8 cellular contexts compared by ENCODE assay signal in genomic region chr19:16382775-16383543, GRCh38. TPM values are rescaled to one million over a fixed set of nuclear protein-coding genes. Genes with fewer than 3 reads are reported as not detected.
A peak's percentile ranks its signal among the peaks of the same experiment; 100 is the strongest.
DNase-seq lines count a peak whose midpoint lies in the region; ATAC-seq and TF ChIP-seq lines count a peak whose summit lies in the region.

No MANE protein-coding gene starts in this region.

- H3K9me3 Mint-ChIP-seq in CD4-positive, CD25-positive, alpha-beta regulatory T cell = no peaks in the 10 kb centered on the region
- no peaks in the 10 kb centered on the region for H3K9me3 Mint-ChIP-seq in activated T-helper 17 cell treated with anti-CD3 and anti-CD28 coated beads, Interleukin-2, amount 50 U/mL, for 72 hours
- no peaks in the 10 kb centered on the region for H3K9me3 Mint-ChIP-seq in natural killer cell treated with Interleukin-12 subunit alpha and Interleukin-12 subunit beta and Interleukin-15 and Interleukin-18, amount 100 ng/mL, for 72 hours

- H3K4me1 ChIP-seq in CD4-positive, CD25-positive, alpha-beta regulatory T cell (ENCODE audit: control insufficient read depth, insufficient read depth, low read length, poor library complexity, severe bottlenecking) = peaks cover 53% of the 10 kb centered on the region

- H3K27me3 Mint-ChIP-seq in CD4-positive, CD25-positive, alpha-beta regulatory T cell = no peaks in the 10 kb centered on the region
- no peaks in the 10 kb centered on the region for H3K27me3 Mint-ChIP-seq in activated T-helper 17 cell treated with anti-CD3 and anti-CD28 coated beads, Interleukin-2, amount 50 U/mL, for 72 hours
- H3K27me3 Mint-ChIP-seq in natural killer cell treated with Interleukin-12 subunit alpha and Interleukin-12 subunit beta and Interleukin-15 and Interleukin-18, amount 100 ng/mL, for 72 hours = no peaks in the 10 kb centered on the region

- H3K36me3 ChIP-seq in CD4-positive, CD25-positive, alpha-beta regulatory T cell (ENCODE audit: control insufficient read depth, insufficient read depth, low read length) = peaks cover 23% of the 10 kb centered on the region

- TF ChIP-seq CTCF in fibroblast of pulmonary artery (IDR thresholded peaks at IDR 0.05; ENCODE audit: low read length, missing control alignments) = peak; percentile 80

- no peaks in the 10 kb centered on the region for H3K27me3 ChIP-seq in CD4-positive, CD25-positive, alpha-beta regulatory T cell (ENCODE audit: control insufficient read depth, insufficient read depth, low read length)

- peak overlapping the region; percentile 75 for H3K27ac ChIP-seq in CD4-positive, CD25-positive, alpha-beta regulatory T cell (ENCODE audit: insufficient read depth, low read length, poor library complexity, severe bottlenecking)

- H3K27ac Mint-ChIP-seq in CD4-positive, CD25-positive, alpha-beta regulatory T cell = peak overlapping the region; percentile 76 to 93 (median 92)
- no peak overlapping the region for H3K27ac Mint-ChIP-seq in activated T-helper 17 cell treated with anti-CD3 and anti-CD28 coated beads, Interleukin-2, amount 50 U/mL, for 72 hours
- H3K27ac Mint-ChIP-seq in natural killer cell treated with Interleukin-12 subunit alpha and Interleukin-12 subunit beta and Interleukin-15 and Interleukin-18, amount 100 ng/mL, for 72 hours = peak overlapping the region in 1 of 2 donors; percentile 8

- H3K4me1 Mint-ChIP-seq in CD4-positive, CD25-positive, alpha-beta regulatory T cell = peaks cover 15 to 83% (median 42%) of the 10 kb centered on the region in 4 donors
- peaks cover 14% of the 10 kb centered on the region for H3K4me1 Mint-ChIP-seq in activated T-helper 17 cell treated with anti-CD3 and anti-CD28 coated beads, Interleukin-2, amount 50 U/mL, for 72 hours
- H3K4me1 Mint-ChIP-seq in natural killer cell treated with Interleukin-12 subunit alpha and Interleukin-12 subunit beta and Interleukin-15 and Interleukin-18, amount 100 ng/mL, for 72 hours (ENCODE audit: low read depth in 2 of 2) = peaks cover 31 to 35% of the 10 kb centered on the region in 2 donors

- H3K4me3 Mint-ChIP-seq in CD4-positive, CD25-positive, alpha-beta regulatory T cell = peak overlapping the region; percentile 70 to 79 (median 78)
- H3K4me3 Mint-ChIP-seq in activated T-helper 17 cell treated with anti-CD3 and anti-CD28 coated beads, Interleukin-2, amount 50 U/mL, for 72 hours = peak overlapping the region; percentile 44
- H3K4me3 Mint-ChIP-seq in natural killer cell treated with Interleukin-12 subunit alpha and Interleukin-12 subunit beta and Interleukin-15 and Interleukin-18, amount 100 ng/mL, for 72 hours = peak overlapping the region; percentile 39

- H3K36me3 Mint-ChIP-seq in CD4-positive, CD25-positive, alpha-beta regulatory T cell = peaks cover 21% of the 10 kb centered on the region
- peaks cover 30% of the 10 kb centered on the region for H3K36me3 Mint-ChIP-seq in activated T-helper 17 cell treated with anti-CD3 and anti-CD28 coated beads, Interleukin-2, amount 50 U/mL, for 72 hours (ENCODE audit: low read depth)
- no peaks in the 10 kb centered on the region for H3K36me3 Mint-ChIP-seq in natural killer cell treated with Interleukin-12 subunit alpha and Interleukin-12 subunit beta and Interleukin-15 and Interleukin-18, amount 100 ng/mL, for 72 hours

- no peaks in the 10 kb centered on the region for H3K9me3 ChIP-seq in CD4-positive, CD25-positive, alpha-beta regulatory T cell (ENCODE audit: control insufficient read depth in 2 of 2, low read length in 2 of 2)

- peak; percentile 67 to 91 (median 76) for DNase-seq in CD4-positive, CD25-positive, alpha-beta regulatory T cell
- DNase-seq in RKO (ENCODE audit: low spot score) (peak; percentile 26), fibroblast of pulmonary artery (ENCODE audit: low read depth) (peak; percentile 93)
- DNase-seq in natural killer cell treated with Interleukin-12 subunit alpha and Interleukin-12 subunit beta and Interleukin-15 and Interleukin-18, amount 100 ng/mL, for 72 hours (ENCODE audit: low spot score) = peak; percentile 74
- peak; percentile 63 to 86 (median 73) for DNase-seq in stimulated activated naive CD4-positive, alpha-beta T cell (lab: John Stamatoyannopoulos, UW)

- ATAC-seq in CD4-positive, CD25-positive, alpha-beta regulatory T cell (ENCODE audit: low read depth in 2 of 2) = peak; percentile 55 to 67
- peak; percentile 45 for ATAC-seq in HG02885 (IDR thresholded peaks at IDR 0.05; ENCODE audit: poor library complexity, unreplicated experiment)
- peak; percentile 75 for ATAC-seq in activated T-helper 17 cell treated with anti-CD3 and anti-CD28 coated beads, Interleukin-2, amount 50 U/mL, for 72 hours (replicated peaks)
- ATAC-seq in natural killer cell treated with Interleukin-12 subunit alpha and Interleukin-12 subunit beta and Interleukin-15 and Interleukin-18, amount 100 ng/mL, for 72 hours = peak; percentile 67 to 68
- no peak for ATAC-seq in GM21515 (IDR thresholded peaks at IDR 0.05; ENCODE audit: unreplicated experiment)

- peak overlapping the region; percentile 61 for H3K4me3 ChIP-seq in CD4-positive, CD25-positive, alpha-beta regulatory T cell (ENCODE audit: low read depth, low read length)
- H3K4me3 ChIP-seq in fibroblast of pulmonary artery (replicated peaks; ENCODE audit: low read depth, low read length) = no peak overlapping the region

RNA-seq across cellular contexts. Expression of gene KLF2, which starts 58.3 kb away (rescaled TPM):
- total RNA-seq in CD4-positive, CD25-positive, alpha-beta regulatory T cell = 725 TPM
- polyA plus RNA-seq in CD4-positive, CD25-positive, alpha-beta regulatory T cell = 100 to 1,000 TPM in 2 of 4 donors, 10 to 100 TPM in 2; 95.1 to 139 (median 118) TPM
- 1 to 10 TPM; 1.9 to 9.9 TPM for total RNA-seq in activated T-helper 17 cell treated with anti-CD3 and anti-CD28 coated beads, Interleukin-2, amount 50 U/mL, for 72 hours
- total RNA-seq in natural killer cell treated with Interleukin-12 subunit alpha and Interleukin-12 subunit beta and Interleukin-15 and Interleukin-18, amount 100 ng/mL, for 72 hours = 1 to 10 TPM; 3.4 to 6.7 TPM

Comparison
In these comparisons a context has a peak if more than half of its experiments do, and no peak if none do; other contexts are left out.
1. DNase-seq: peak in every context shown above with its lines; median percentile 93 in fibroblast of pulmonary artery; 76 in CD4-positive, CD25-positive, alpha-beta regulatory T cell; 74 in natural killer cell treated with Interleukin-12 subunit alpha and Interleukin-12 subunit beta and Interleukin-15 and Interleukin-18, amount 100 ng/mL, for 72 hours; 73 in stimulated activated naive CD4-positive, alpha-beta T cell; 26 in RKO.
2. RNA of gene KLF2, which starts 58.3 kb away (total RNA-seq): 725 TPM in CD4-positive, CD25-positive, alpha-beta regulatory T cell (single experiment); 1.9 to 9.9 TPM in activated T-helper 17 cell treated with anti-CD3 and anti-CD28 coated beads, Interleukin-2, amount 50 U/mL, for 72 hours and 3.4 to 6.7 TPM in natural killer cell treated with Interleukin-12 subunit alpha and Interleukin-12 subunit beta and Interleukin-15 and Interleukin-18, amount 100 ng/mL, for 72 hours; every median in the first group is over 10 times any median in the second.
3. Peak in every context shown above with its lines, with median percentiles within 50 percentile points of each other: H3K4me3 Mint-ChIP-seq.